In the genomic region with DNA sequence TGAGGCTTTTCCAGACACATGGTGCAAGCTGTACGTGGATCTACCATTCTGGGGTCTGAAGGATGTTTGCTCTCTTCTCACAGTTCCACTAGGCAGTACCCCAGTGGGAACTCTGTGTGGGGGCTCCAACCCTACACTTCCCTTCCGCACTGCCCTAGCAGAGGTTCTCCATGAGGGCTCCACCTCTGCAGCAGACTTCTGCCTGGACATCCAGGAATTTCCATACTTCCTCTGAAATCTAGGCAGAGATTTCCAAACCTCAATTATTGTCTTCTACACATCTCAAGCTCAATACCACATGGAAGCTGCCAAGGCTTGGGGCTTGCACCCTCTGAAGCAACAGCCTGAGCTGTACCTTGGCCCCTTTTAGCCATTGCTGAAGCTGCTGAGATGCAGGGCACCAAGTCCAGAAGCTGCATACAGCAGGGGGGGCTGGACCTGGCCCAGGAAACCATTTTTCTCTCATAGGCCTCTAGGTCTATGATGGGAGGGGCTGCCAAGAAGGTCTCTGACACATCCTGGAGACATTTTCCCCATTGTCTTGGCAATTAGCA, we compare ENCODE assay signal across 21 cellular contexts. TPM values are rescaled to one million over a fixed set of nuclear protein-coding genes. Genes with fewer than 3 reads are reported as not detected.
DNase-seq lines count a peak whose midpoint lies in the region; ATAC-seq, FAIRE-seq and TF ChIP-seq lines count a peak whose summit lies in the region.
"Had no signal": no experiment of that assay in that cellular context is flagged by ENCODE, and none has a peak within 500 bp of the region (broad histone marks: within the 10 kb centered on the region; RNA-seq: fewer than 3 reads in every experiment).

No MANE protein-coding gene starts in this region.

- ATAC-seq in HepG2 (no peak), right lobe of liver (no peak), GM18909 (IDR thresholded peaks at IDR 0.05; ENCODE audit: poor library complexity, unreplicated experiment) (no peak)
- ATAC-seq in CD4-positive, alpha-beta T cell (ENCODE audit: poor library complexity), result no peak
- ATAC-seq: CD8-positive, alpha-beta T cell had no signal

- in situ Hi-C loops in HepG2 (cut with HindIII; ENCODE audit: extremely low pct_ligation_motif_present, low pct_unique_long_range_greater_than_20kb), result no loop called here

- no peaks in the 10 kb centered on the region for H3K36me3 ChIP-seq in HepG2 (replicated peaks in 1 of 2; ENCODE audit: control insufficient read depth in 1 of 2, insufficient read depth in 2 of 2, low read length in 2 of 2)
- H3K36me3 ChIP-seq in right lobe of liver, result peaks cover 0 to 6% (median 0%) of the 10 kb centered on the region in 4 donors

- POLR2A ChIA-PET in HepG2 (lab: Yijun Ruan, JAX), result no interaction called here
- POLR2A ChIA-PET in CD4-positive, alpha-beta T cell (lab: Charles Lee), result no interaction called here

- no peak for TF ChIP-seq EP300 in HepG2 (IDR thresholded peaks at IDR 0.05; ENCODE audit: low read depth in 2 of 2, low read length in 2 of 2)
- TF ChIP-seq EP300 in HepG2 (CRISPR knock-in tag; IDR thresholded peaks at IDR 0.05; ENCODE audit: borderline replicate concordance), result no peak
- no peak for TF ChIP-seq EP300 in Ishikawa (IDR thresholded peaks at IDR 0.05; ENCODE audit: borderline replicate concordance)

- H3K27me3 Mint-ChIP-seq in CD4-positive, alpha-beta T cell, result no peaks in the 10 kb centered on the region
- H3K27me3 Mint-ChIP-seq: B cell had no signal

- no peak for TF ChIP-seq POLR2A in HepG2 (IDR thresholded peaks at IDR 0.05; ENCODE audit: insufficient read depth in 1 of 2, low read depth in 2 of 2, low read length in 2 of 2)
- no peak for TF ChIP-seq POLR2A in right lobe of liver (IDR thresholded peaks at IDR 0.05)

- H3K4me3 ChIP-seq in HepG2 (replicated peaks in 1 of 3; ENCODE audit: insufficient read depth in 1 of 3, low read depth in 2 of 3, low read length in 3 of 3) (no peak overlapping the region), right lobe of liver (no peak overlapping the region), iPS-18c (ENCODE audit: insufficient read depth, low read depth, low read length) (peak overlapping the region; percentile 15; the same call in 1 of the 2 replicates)

- no peak for FAIRE-seq in HepG2 (lab: Jason Lieb, UNC)
- FAIRE-seq: D721Med had no signal

- 100% methylated on average over 2 of the region's 2 CpGs for WGBS in HepG2 (ENCODE audit: low lambda C conversion rate)
- 90% methylated on average over 2 of the region's 2 CpGs for WGBS in right lobe of liver (ENCODE audit: insufficient coverage, low coverage, low lambda C conversion rate, missing lambda C conversion rate)

- H3K9me3 ChIP-seq in HepG2 (ENCODE audit: low read length) (peaks cover 32% of the 10 kb centered on the region), right lobe of liver (peaks cover 0 to 8% (median 0%) of the 10 kb centered on the region in 4 donors), iPS-18c (ENCODE audit: control insufficient read depth, insufficient read depth, low read length) (peaks cover 9% of the 10 kb centered on the region)
- peaks cover 21% of the 10 kb centered on the region for H3K9me3 ChIP-seq in CD4-positive, alpha-beta T cell (ENCODE audit: control insufficient read depth, low read length)

- no peak overlapping the region for H3K4me2 ChIP-seq in HepG2 (ENCODE audit: low read depth, low read length)

- no peaks in the 10 kb centered on the region for H4K20me1 ChIP-seq in HepG2 (ENCODE audit: insufficient read depth, low read length)

- H3K4me1 ChIP-seq in HepG2 (ENCODE audit: insufficient read depth, low read length), result no peaks in the 10 kb centered on the region
- no peaks in the 10 kb centered on the region for H3K4me1 ChIP-seq in right lobe of liver

- peaks cover 10% of the 10 kb centered on the region for H3K79me2 ChIP-seq in HepG2 (ENCODE audit: insufficient read depth, low read length)

- peaks cover 6% of the 10 kb centered on the region for H3K4me1 Mint-ChIP-seq in CD4-positive, alpha-beta T cell (ENCODE audit: low read depth)

- no peak for TF ChIP-seq CTCF in HepG2 (CRISPR knock-in tag; IDR thresholded peaks at IDR 0.05)
- no peak for TF ChIP-seq CTCF in right lobe of liver (IDR thresholded peaks at IDR 0.05)
- no peak for TF ChIP-seq CTCF in CD4-positive, alpha-beta T cell (IDR thresholded peaks at IDR 0.05)

- peaks cover 70% of the 10 kb centered on the region for H3K36me3 Mint-ChIP-seq in CD4-positive, alpha-beta T cell (ENCODE audit: low read depth)

- no peak overlapping the region for H3K4me3 Mint-ChIP-seq in CD4-positive, alpha-beta T cell
- H3K4me3 Mint-ChIP-seq: B cell; CD8-positive, alpha-beta T cell; H9; HFFc6 had no signal

- no peak for DNase-seq in HepG2 (ENCODE audit: low spot score)
- DNase-seq in right lobe of liver, result no peak
- no peak for DNase-seq in NCI-H1105 treated with DMSO at 0.1 percent for 48 hours (lab: John Stamatoyannopoulos, UW)
- no peak for DNase-seq in CD4-positive, alpha-beta T cell
- DNase-seq: CD8-positive, alpha-beta T cell; COR-L47; DMS79; EL; GDM1; GOT3; H9; HFFc6; KG1 had no signal

- peaks cover 8% of the 10 kb centered on the region for H3K9me3 Mint-ChIP-seq in CD4-positive, alpha-beta T cell

- CTCF ChIA-PET in HepG2 (lab: Yijun Ruan, JAX; ENCODE audit: low intra/inter-chr PET ratio, low total read pairs), result no interaction called here
- CTCF ChIA-PET in CD4-positive, alpha-beta T cell (lab: Charles Lee), result no interaction called here

- BruUV-seq in HepG2 (replicated peaks; lab: Mats Ljungman, UMichigan), result no TSS peak

- H3K27ac ChIP-seq in HepG2 (ENCODE audit: extremely low read length, insufficient read depth, low read length) (no peak overlapping the region), right lobe of liver (no peak overlapping the region)
- no peak overlapping the region for H3K27ac ChIP-seq in CD4-positive, alpha-beta T cell (ENCODE audit: low read depth, low read length)
- H3K27ac ChIP-seq: C4-2B, HL-60 had no signal

- no peak overlapping the region for H2AFZ ChIP-seq in HepG2 (ENCODE audit: low read length)

- intact Hi-C loops in HepG2 (cut with micrococcal nuclease; ENCODE audit: unreplicated experiment) (no loop called here), right lobe of liver (cut with DNase I) (no loop called here)
- intact Hi-C loops in CD4-positive, alpha-beta T cell (cut with DNase I, micrococcal nuclease), result no loop called here

- H3K27me3 ChIP-seq in HepG2 (ENCODE audit: control insufficient read depth in 1 of 2, insufficient read depth in 2 of 2, low read length in 2 of 2) (no peaks in the 10 kb centered on the region), right lobe of liver (no peaks in the 10 kb centered on the region)
- H3K27me3 ChIP-seq in CD4-positive, alpha-beta T cell (ENCODE audit: control insufficient read depth, insufficient read depth, low read length), result no peaks in the 10 kb centered on the region

- H3K27ac Mint-ChIP-seq in CD4-positive, alpha-beta T cell, result no peak overlapping the region
- H3K27ac Mint-ChIP-seq: B cell; CD8-positive, alpha-beta T cell; H9; HFFc6 had no signal

- TF ChIP-seq RAD21 in HepG2 (CRISPR knock-in tag; IDR thresholded peaks at IDR 0.05) (no peak), Ishikawa (IDR thresholded peaks at IDR 0.05; ENCODE audit: low read depth) (no peak)

- H3K9ac ChIP-seq in HepG2 (ENCODE audit: insufficient read depth, low read depth, low read length), result no peak overlapping the region

RNA-seq across cellular contexts. Expression of a gene that starts 11.6 kb away (rescaled TPM):
- total RNA-seq in HepG2 (2016; rRNA removed; fragmentation: Illumina TruSeq; extraction: Trizol) (17.0 and 23.7 TPM in 2 replicates), right lobe of liver (10 to 100 TPM; 17.0 to 25.1 (median 19.0) TPM)
- total RNA-seq in HepG2 (2016; cell fraction: cytosol; rRNA removed; fragmentation: Illumina TruSeq; extraction: Trizol; ENCODE audit: low read depth), result 2.9 and 3.2 TPM in 2 replicates
- 18.3 and 23.8 TPM in 2 replicates for total RNA-seq in HepG2 (2016; cell fraction: insoluble cytoplasmic fraction; rRNA removed; fragmentation: Illumina TruSeq; extraction: Trizol)
- 9.3 and 9.5 TPM in 2 replicates for total RNA-seq in HepG2 (2016; cell fraction: membrane; rRNA removed; fragmentation: Illumina TruSeq; extraction: Trizol)
- total RNA-seq in HepG2 (2016; cell fraction: nucleus; rRNA removed; fragmentation: Illumina TruSeq; extraction: Trizol), result 14.1 and 15.4 TPM in 2 replicates
- 12.5 and 16.2 TPM in 2 replicates for polyA plus RNA-seq in HepG2 (2011; rRNA removed)
- 9.6 and 11.7 TPM in 2 replicates for polyA plus RNA-seq in HepG2 (2011; cell fraction: cytosol; rRNA removed)
- 7.2 and 7.4 TPM in 2 replicates for polyA plus RNA-seq in HepG2 (2011; cell fraction: nucleus; rRNA removed)
- polyA plus RNA-seq in HepG2 (2012), result 9.1 and 10.3 TPM in 2 replicates
- polyA plus RNA-seq in HepG2 (2016; cell fraction: cytosol; fragmentation: Illumina TruSeq; extraction: Trizol; ENCODE audit: low read depth), result 2.9 TPM in 2 replicates
- polyA plus RNA-seq in HepG2 (2016; cell fraction: insoluble cytoplasmic fraction; fragmentation: Illumina TruSeq; extraction: Trizol; ENCODE audit: low read depth), result 23.7 and 26.1 TPM in 2 replicates
- polyA plus RNA-seq in HepG2 (2016; cell fraction: membrane; fragmentation: Illumina TruSeq; extraction: Trizol; ENCODE audit: low read depth), result 5.0 and 6.5 TPM in 2 replicates
- 9.4 and 12.7 TPM in 2 replicates for polyA plus RNA-seq in HepG2 (2016; cell fraction: nucleus; fragmentation: Illumina TruSeq; extraction: Trizol; ENCODE audit: insufficient read depth, low read depth)
- polyA minus RNA-seq in HepG2 (2011; rRNA and poly(A)+ RNA removed; ENCODE audit: low replicate concordance), result 31.3 and 38.1 TPM in 2 replicates
- polyA minus RNA-seq in HepG2 (2011; cell fraction: cytosol; rRNA and poly(A)+ RNA removed), result 11.1 and 12.6 TPM in 2 replicates
- polyA minus RNA-seq in HepG2 (2011; cell fraction: nucleus; rRNA and poly(A)+ RNA removed), result 31.7 and 32.4 TPM in 2 replicates
- total RNA-seq in CD4-positive, alpha-beta T cell, result 1 to 10 TPM; 5.8 to 6.6 TPM

RNA-seq across cellular contexts. Expression of a gene that starts 42.2 kb away (rescaled TPM):
- total RNA-seq in HepG2 (2016; rRNA removed; fragmentation: Illumina TruSeq; extraction: Trizol), result 5.0 and 6.9 TPM in 2 replicates
- 16.8 and 17.1 TPM in 2 replicates for total RNA-seq in HepG2 (2016; cell fraction: cytosol; rRNA removed; fragmentation: Illumina TruSeq; extraction: Trizol; ENCODE audit: low read depth)
- total RNA-seq in HepG2 (2016; cell fraction: insoluble cytoplasmic fraction; rRNA removed; fragmentation: Illumina TruSeq; extraction: Trizol), result 4.6 and 7.3 TPM in 2 replicates
- total RNA-seq in HepG2 (2016; cell fraction: membrane; rRNA removed; fragmentation: Illumina TruSeq; extraction: Trizol), result 9.6 and 9.9 TPM in 2 replicates
- total RNA-seq in HepG2 (2016; cell fraction: nucleus; rRNA removed; fragmentation: Illumina TruSeq; extraction: Trizol), result 20.2 and 20.8 TPM in 2 replicates
- polyA plus RNA-seq in HepG2 (2011; rRNA removed), result 1.2 and 1.5 TPM in 2 replicates
- polyA plus RNA-seq in HepG2 (2011; cell fraction: cytosol; rRNA removed), result 0.68 and 0.69 TPM in 2 replicates
- 2.6 and 4.7 TPM in 2 replicates for polyA plus RNA-seq in HepG2 (2011; cell fraction: nucleus; rRNA removed)
- 7.5 and 8.9 TPM in 2 replicates for polyA plus RNA-seq in HepG2 (2012)
- polyA plus RNA-seq in HepG2 (2016; cell fraction: cytosol; fragmentation: Illumina TruSeq; extraction: Trizol; ENCODE audit: low read depth), result 3.7 and 4.0 TPM in 2 replicates
- 7.3 and 10.4 TPM in 2 replicates for polyA plus RNA-seq in HepG2 (2016; cell fraction: insoluble cytoplasmic fraction; fragmentation: Illumina TruSeq; extraction: Trizol; ENCODE audit: low read depth)
- 7.3 and 8.1 TPM in 2 replicates for polyA plus RNA-seq in HepG2 (2016; cell fraction: membrane; fragmentation: Illumina TruSeq; extraction: Trizol; ENCODE audit: low read depth)
- 11.6 and 12.0 TPM in 2 replicates for polyA plus RNA-seq in HepG2 (2016; cell fraction: nucleus; fragmentation: Illumina TruSeq; extraction: Trizol; ENCODE audit: insufficient read depth, low read depth)
- polyA minus RNA-seq in HepG2 (2011; rRNA and poly(A)+ RNA removed; ENCODE audit: low replicate concordance), result 0.12 and 2.0 TPM in 2 replicates
- 2.5 and 3.5 TPM in 2 replicates for polyA minus RNA-seq in HepG2 (2011; cell fraction: cytosol; rRNA and poly(A)+ RNA removed)
- polyA minus RNA-seq in HepG2 (2011; cell fraction: nucleus; rRNA and poly(A)+ RNA removed), result 17.2 and 22.7 TPM in 2 replicates
- total RNA-seq in right lobe of liver, result 1 to 10 TPM; 1.3 to 3.5 (median 1.6) TPM
- total RNA-seq in CD4-positive, alpha-beta T cell, result under 1 TPM; 0.05 to 0.17 TPM
- total RNA-seq: A172 had no signal
